Comparison of ENCODE assay signal across 17 cellular contexts in the genomic region with DNA sequence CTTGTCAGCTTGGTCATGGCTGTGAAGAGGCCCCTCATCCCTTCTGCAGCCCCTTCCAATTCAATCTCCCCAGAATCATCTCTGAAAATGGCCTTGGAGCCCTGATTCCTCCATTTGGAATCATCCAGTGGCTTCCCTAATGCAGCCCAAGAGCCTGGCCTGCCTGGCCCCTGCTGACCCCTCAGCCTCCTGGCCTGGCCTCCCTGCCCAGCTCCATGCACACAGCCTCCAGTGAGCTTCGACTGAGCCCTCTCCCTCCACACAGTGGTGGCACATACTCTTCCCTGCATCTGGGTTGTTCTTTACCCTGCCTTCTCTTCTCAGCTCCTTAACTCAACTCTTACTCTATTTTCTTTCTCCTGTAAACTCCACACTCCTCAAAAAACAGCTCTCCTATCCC.
"Had no signal": no experiment of that assay in that cellular context is flagged by ENCODE, and none has a peak within 500 bp of the region (broad histone marks: within the 10 kb centered on the region; RNA-seq: fewer than 3 reads in every experiment).

No MANE protein-coding gene starts in this region.

- H3K4me3 ChIP-seq: colonic mucosa, heart left ventricle, mucosa of descending colon, right atrium auricular region, testis, transverse colon had no signal

- H3K4me1 Mint-ChIP-seq: endodermal cell; naive thymus-derived CD8-positive, alpha-beta T cell had no signal

- H3K9me3 ChIP-seq: colonic mucosa, mucosa of descending colon, testis, transverse colon had no signal

- H3K27me3 ChIP-seq: colonic mucosa, heart left ventricle, right atrium auricular region, testis, transverse colon had no signal

- H3K27ac ChIP-seq: colonic mucosa, heart left ventricle, right atrium auricular region, testis, transverse colon had no signal

- H3K36me3 ChIP-seq: colonic mucosa, heart left ventricle, right atrium auricular region, transverse colon had no signal

- H3K4me3 Mint-ChIP-seq: endodermal cell; naive thymus-derived CD8-positive, alpha-beta T cell; stimulated activated naive B cell treated with anti-CD40 and anti-IgM and Interleukin-4, amounts not matched to agents 10 μg/mL and 1 μg/mL and 100 μg/mL, for 72 hours; stimulated activated naive CD8-positive, alpha-beta T cell treated with anti-CD3 and anti-CD28 coated beads, Interleukin-15, amount 100 ng/mL, for 72 hours had no signal

- H3K4me1 ChIP-seq: colonic mucosa, right atrium auricular region, testis, transverse colon had no signal

- DNase-seq: caudate nucleus; effector CD4-positive, alpha-beta T cell; endodermal cell; heart left ventricle; hippocampal formation; left colon; mucosa of descending colon; naive thymus-derived CD8-positive, alpha-beta T cell; posterior cingulate gyrus; stimulated activated CD4-positive, alpha-beta T cell treated with anti-CD3 and anti-CD28 coated beads, Interleukin-4, amount 100 ng/mL, for 1 hour; stimulated activated CD8-positive, alpha-beta memory T cell treated with anti-CD3 and anti-CD28 coated beads, Interleukin-4, amount 100 ng/mL, for 48 hours; stimulated activated naive B cell treated with anti-CD40 and anti-IgM and Interleukin-4, amounts not matched to agents 10 μg/mL and 1 μg/mL and 100 μg/mL, for 72 hours; stimulated activated naive CD8-positive, alpha-beta T cell treated with anti-CD3 and anti-CD28 coated beads, Interleukin-15, amount 100 ng/mL, for 72 hours; testis; transverse colon had no signal

- ATAC-seq: heart left ventricle; left colon; mucosa of descending colon; naive thymus-derived CD8-positive, alpha-beta T cell; stimulated activated naive B cell treated with anti-CD40 and anti-IgM and Interleukin-4, amounts not matched to agents 10 μg/mL and 1 μg/mL and 100 μg/mL, for 72 hours; stimulated activated naive CD8-positive, alpha-beta T cell treated with anti-CD3 and anti-CD28 coated beads, Interleukin-15, amount 100 ng/mL, for 72 hours had no signal

- H3K27ac Mint-ChIP-seq: endodermal cell; naive thymus-derived CD8-positive, alpha-beta T cell; stimulated activated naive B cell treated with anti-CD40 and anti-IgM and Interleukin-4, amounts not matched to agents 10 μg/mL and 1 μg/mL and 100 μg/mL, for 72 hours; stimulated activated naive CD8-positive, alpha-beta T cell treated with anti-CD3 and anti-CD28 coated beads, Interleukin-15, amount 100 ng/mL, for 72 hours had no signal
